ENCODE assay signal across 10 cellular contexts in genomic region chr14:68547305-68548193, GRCh38.
DNase-seq lines count a peak whose midpoint lies in the region; ATAC-seq, FAIRE-seq and TF ChIP-seq lines count a peak whose summit lies in the region.
"Had no signal": no experiment of that assay in that cellular context is flagged by ENCODE, and none has a peak within 500 bp of the region (broad histone marks: within the 10 kb centered on the region; RNA-seq: fewer than 3 reads in every experiment).

No MANE protein-coding gene starts in this region.

- H3K9me3 Mint-ChIP-seq in astrocyte (ENCODE audit: unreplicated experiment): no peaks in the 10 kb centered on the region
- H3K9me3 Mint-ChIP-seq in naive thymus-derived CD4-positive, alpha-beta T cell: peaks cover 0 to 2% (median 0%) of the 10 kb centered on the region in 11 donors

- peaks cover 39% of the 10 kb centered on the region for H3K4me1 Mint-ChIP-seq in astrocyte (ENCODE audit: low read depth, unreplicated experiment)
- H3K4me1 Mint-ChIP-seq in naive thymus-derived CD4-positive, alpha-beta T cell: peaks cover 0 to 25% (median 14%) of the 10 kb centered on the region in 7 donors

- no peaks in the 10 kb centered on the region for H3K9me2 ChIP-seq in hepatocyte (replicated peaks; ENCODE audit: insufficient read depth)

- peaks cover 52% of the 10 kb centered on the region for H3K4me1 ChIP-seq in astrocyte (ENCODE audit: insufficient read depth, low read length)
- peaks cover 47% of the 10 kb centered on the region for H3K4me1 ChIP-seq in hepatocyte (ENCODE audit: insufficient read depth)
- peaks cover 0 to 7% of the 10 kb centered on the region in 2 donors for H3K4me1 ChIP-seq in small intestine (ENCODE audit: control insufficient read depth in 2 of 2, insufficient read depth in 1 of 2, low read depth in 1 of 2, low read length in 1 of 2)
- H3K4me1 ChIP-seq in naive thymus-derived CD4-positive, alpha-beta T cell (ENCODE audit: control insufficient read depth in 2 of 2, insufficient read depth in 2 of 2, low read length in 2 of 2): no peaks in the 10 kb centered on the region

- no peaks in the 10 kb centered on the region for H3K27me3 ChIP-seq in astrocyte (ENCODE audit: insufficient read depth, low read length)
- H3K27me3 ChIP-seq in hepatocyte: no peaks in the 10 kb centered on the region
- no peaks in the 10 kb centered on the region for H3K27me3 ChIP-seq in small intestine (ENCODE audit: control insufficient read depth in 2 of 2, insufficient read depth in 2 of 2, low read length in 2 of 2)
- no peaks in the 10 kb centered on the region for H3K27me3 ChIP-seq in naive thymus-derived CD4-positive, alpha-beta T cell (ENCODE audit: control insufficient read depth in 2 of 2, insufficient read depth in 2 of 2, low read length in 2 of 2)

- H3K4me3 ChIP-seq in astrocyte (ENCODE audit: insufficient read depth, low read depth, low read length) (peak overlapping the region; percentile 7), hepatocyte (no peak overlapping the region), small intestine (ENCODE audit: low read depth in 1 of 2, low read length in 2 of 2) (no peak overlapping the region)
- H3K4me3 ChIP-seq in naive thymus-derived CD4-positive, alpha-beta T cell (ENCODE audit: low read length): no peak overlapping the region

- H3K27ac ChIP-seq in astrocyte (ENCODE audit: low read depth, low read length) (peak overlapping the region; percentile 98), hepatocyte (peak overlapping the region; percentile 97), small intestine (ENCODE audit: low read depth in 1 of 2, low read length in 1 of 2) (peak overlapping the region; percentile 1 to 86)
- H3K27ac ChIP-seq in naive thymus-derived CD4-positive, alpha-beta T cell (ENCODE audit: low read depth, low read length): no peak overlapping the region

- DNase-seq in H54 (ENCODE audit: insufficient read length, low spot score) (peak; percentile 40), astrocyte (ENCODE audit: low read depth) (peak; percentile 89), hepatocyte (ENCODE audit: low spot score) (peak; percentile 66), small intestine (peak; percentile 20), NOMO-1 treated with dmso at 0.1 percent for 144 hours (lab: John Stamatoyannopoulos, UW; ENCODE audit: unreplicated experiment) (no peak), NCI-H1417 (lab: John Stamatoyannopoulos, UW) (no peak)
- DNase-seq in naive thymus-derived CD4-positive, alpha-beta T cell: no peak
- DNase-seq: stimulated activated CD4-positive, alpha-beta T cell treated with anti-CD3 and anti-CD28 coated beads, Interleukin-4, amount 100 ng/mL, for 1 hour had no signal

- no peak for ATAC-seq in GM21825 (IDR thresholded peaks at IDR 0.05; ENCODE audit: unreplicated experiment)
- no peak for ATAC-seq in naive thymus-derived CD4-positive, alpha-beta T cell

- H3K27me3 Mint-ChIP-seq in astrocyte (ENCODE audit: low read depth, unreplicated experiment): no peaks in the 10 kb centered on the region
- no peaks in the 10 kb centered on the region for H3K27me3 Mint-ChIP-seq in naive thymus-derived CD4-positive, alpha-beta T cell
- H3K27me3 Mint-ChIP-seq: activated naive CD8-positive, alpha-beta T cell had no signal

- POLR2A ChIA-PET in naive thymus-derived CD4-positive, alpha-beta T cell (lab: Charles Lee): no interaction called here

- H3K36me3 Mint-ChIP-seq in astrocyte (ENCODE audit: low read depth, unreplicated experiment): no peaks in the 10 kb centered on the region
- peaks cover 0 to 8% (median 0%) of the 10 kb centered on the region in 5 donors for H3K36me3 Mint-ChIP-seq in naive thymus-derived CD4-positive, alpha-beta T cell

- FAIRE-seq in H54 (lab: Jason Lieb, UNC) (peak; percentile 41), astrocyte (lab: Jason Lieb, UNC) (peak; percentile 62), small intestine (lab: Jason Lieb, UNC) (no peak)

- intact Hi-C loops in naive thymus-derived CD4-positive, alpha-beta T cell (cut with micrococcal nuclease): no loop called here

- H3K9ac ChIP-seq in astrocyte (ENCODE audit: low read length): peak overlapping the region; percentile 82

- no peaks in the 10 kb centered on the region for H3K79me2 ChIP-seq in astrocyte (ENCODE audit: insufficient read depth, low read length)
- no peaks in the 10 kb centered on the region for H3K79me2 ChIP-seq in hepatocyte

- H4K20me1 ChIP-seq in astrocyte (ENCODE audit: insufficient read depth, low read length) (no peaks in the 10 kb centered on the region), hepatocyte (ENCODE audit: insufficient read depth, poor library complexity, severe bottlenecking) (no peaks in the 10 kb centered on the region)

- no peak; the same call in 1 of the 2 replicates for TF ChIP-seq POLR2A in H54 (IDR thresholded peaks at IDR 0.05; ENCODE audit: low read depth, low read length)

- peak overlapping the region; percentile 13 for H3K4me3 Mint-ChIP-seq in astrocyte (ENCODE audit: unreplicated experiment)
- H3K4me3 Mint-ChIP-seq in naive thymus-derived CD4-positive, alpha-beta T cell: no peak overlapping the region
- H3K4me3 Mint-ChIP-seq: activated naive CD8-positive, alpha-beta T cell had no signal

- H3K4me2 ChIP-seq in astrocyte (ENCODE audit: low read length): peak overlapping the region; percentile 78
- no peak overlapping the region for H3K4me2 ChIP-seq in hepatocyte

- CTCF ChIA-PET in naive thymus-derived CD4-positive, alpha-beta T cell (lab: Charles Lee): no interaction called here

- TF ChIP-seq CTCF in astrocyte (IDR thresholded peaks at IDR 0.05; ENCODE audit: insufficient read depth, low read depth, low read length) (no peak), hepatocyte (IDR thresholded peaks at IDR 0.05; ENCODE audit: poor library complexity) (no peak)

- H2AFZ ChIP-seq in astrocyte (ENCODE audit: low read depth, low read length) (peak overlapping the region; percentile 63), hepatocyte (no peak overlapping the region)

- H3K27ac Mint-ChIP-seq in astrocyte (ENCODE audit: unreplicated experiment): peak overlapping the region; percentile 6
- H3K27ac Mint-ChIP-seq in naive thymus-derived CD4-positive, alpha-beta T cell: peak overlapping the region in 1 of 9 donors; percentile 51
- H3K27ac Mint-ChIP-seq: activated naive CD8-positive, alpha-beta T cell had no signal

- H3K9me3 ChIP-seq in astrocyte (ENCODE audit: insufficient read depth, low read depth, low read length): no peaks in the 10 kb centered on the region
- no peaks in the 10 kb centered on the region for H3K9me3 ChIP-seq in hepatocyte (ENCODE audit: low read depth)
- no peaks in the 10 kb centered on the region for H3K9me3 ChIP-seq in small intestine (ENCODE audit: control insufficient read depth, low read depth)
- no peaks in the 10 kb centered on the region for H3K9me3 ChIP-seq in naive thymus-derived CD4-positive, alpha-beta T cell (ENCODE audit: control insufficient read depth in 2 of 3, low read length in 3 of 3)

- 77% methylated on average over 11 of the region's 12 CpGs for WGBS in hepatocyte (ENCODE audit: low lambda C conversion rate, missing lambda C conversion rate)
- 71 to 83% (median 78%) methylated on average over 12 of the region's 12 CpGs for WGBS in small intestine, 3 donors

- H3K36me3 ChIP-seq in astrocyte (ENCODE audit: insufficient read depth, low read length) (no peaks in the 10 kb centered on the region), hepatocyte (replicated peaks; ENCODE audit: insufficient read depth, low read depth) (no peaks in the 10 kb centered on the region), small intestine (ENCODE audit: control insufficient read depth in 2 of 2, insufficient read depth in 2 of 2, low read length in 2 of 2) (no peaks in the 10 kb centered on the region)
- no peaks in the 10 kb centered on the region for H3K36me3 ChIP-seq in naive thymus-derived CD4-positive, alpha-beta T cell (ENCODE audit: control insufficient read depth in 2 of 3, insufficient read depth in 3 of 3, low read length in 3 of 3)

Comparison
In these comparisons a context has a peak if more than half of its experiments do, and no peak if none do; other contexts are left out.
1. DNase-seq: peak in H54 (single experiment), astrocyte (single experiment), hepatocyte (single experiment) and small intestine (single experiment); none in NOMO-1 treated with dmso at 0.1 percent for 144 hours (single experiment), naive thymus-derived CD4-positive, alpha-beta T cell (0 of 9) and NCI-H1417 (0 of 3).